In genomic region chr18:3583106-3583897, GRCh38 we compare ENCODE assay signal across 7 cellular contexts.
DNase-seq lines count a peak whose midpoint lies in the region; ATAC-seq and TF ChIP-seq lines count a peak whose summit lies in the region.
"Not testable (repeated sequence)": the region's sequence is repeated elsewhere in the genome, so short reads cannot be mapped to it uniquely, and the experiment has no call there.

No MANE protein-coding gene starts in this region.

- DNase-seq in LHCN-M2 (ENCODE audit: low read depth): peak; percentile 71
- not testable (repeated sequence) for DNase-seq in RWPE1 (ENCODE audit: low spot score); activated T-cell treated with anti-CD3 and anti-CD28 coated beads, Interleukin-2, amount 50 U/mL, for 72 hours; naive thymus-derived CD8-positive, alpha-beta T cell
- peak; percentile 48 for DNase-seq in foreskin melanocyte

- CTCF ChIA-PET in RWPE1 (lab: Yijun Ruan, JAX): not testable (repeated sequence)

- peaks cover 67% of the 10 kb centered on the region for H3K4me1 Mint-ChIP-seq in activated T-cell treated with anti-CD3 and anti-CD28 coated beads, Interleukin-2, amount 50 U/mL, for 72 hours (ENCODE audit: low read depth)
- peaks cover 25% of the 10 kb centered on the region for H3K4me1 Mint-ChIP-seq in dendritic cell treated with granulocyte-macrophage colony-stimulating factor and Interleukin-4, amounts not matched to agents 40 ng/mL and 50 ng/mL, for 4 days (ENCODE audit: low read depth)
- H3K4me1 Mint-ChIP-seq in naive thymus-derived CD8-positive, alpha-beta T cell: peaks cover 6 to 31% (median 11%) of the 10 kb centered on the region in 4 donors

- not testable (repeated sequence) for H3K4me3 Mint-ChIP-seq in activated T-cell treated with anti-CD3 and anti-CD28 coated beads, Interleukin-2, amount 50 U/mL, for 72 hours; dendritic cell treated with granulocyte-macrophage colony-stimulating factor and Interleukin-4, amounts not matched to agents 40 ng/mL and 50 ng/mL, for 4 days; naive thymus-derived CD8-positive, alpha-beta T cell

- H3K36me3 ChIP-seq in DOHH2 (ENCODE audit: control insufficient read depth, low read length): peaks cover 11% of the 10 kb centered on the region

- not testable (repeated sequence) for TF ChIP-seq CTCF in DOHH2 (IDR thresholded peaks at IDR 0.05; ENCODE audit: low read depth, low read length, poor library complexity, severe bottlenecking); RWPE1 (conservative IDR thresholded peaks at IDR 0.05; ENCODE audit: low read depth)

- H3K79me2 ChIP-seq in DOHH2 (ENCODE audit: control insufficient read depth, low read length): not testable (repeated sequence)

- H3K36me3 Mint-ChIP-seq in activated T-cell treated with anti-CD3 and anti-CD28 coated beads, Interleukin-2, amount 50 U/mL, for 72 hours (ENCODE audit: insufficient read depth in 2 of 2); dendritic cell treated with granulocyte-macrophage colony-stimulating factor and Interleukin-4, amounts not matched to agents 40 ng/mL and 50 ng/mL, for 4 days (ENCODE audit: low read depth); naive thymus-derived CD8-positive, alpha-beta T cell: not testable (repeated sequence)

- not testable (repeated sequence) for H3K9me2 ChIP-seq in DOHH2 (replicated peaks; ENCODE audit: control insufficient read depth, low read length)

- not testable (repeated sequence) for H3K9me3 ChIP-seq in DOHH2 (ENCODE audit: control insufficient read depth, insufficient read depth, low read length)

- not testable (repeated sequence) for ATAC-seq in activated T-cell treated with anti-CD3 and anti-CD28 coated beads, Interleukin-2, amount 50 U/mL, for 72 hours (replicated peaks in 1 of 2); naive thymus-derived CD8-positive, alpha-beta T cell

- POLR2A ChIA-PET in RWPE1 (lab: Yijun Ruan, JAX; ENCODE audit: low non-redundant PET): not testable (repeated sequence)
- POLR2A ChIA-PET in naive thymus-derived CD8-positive, alpha-beta T cell (lab: Charles Lee): interaction anchor here (3.1 kb wide), 1 partner anchor 12 kb away, joined by 32 read pairs; no protein-coding TSS in a partner anchor

- not testable (repeated sequence) for H3K9me3 Mint-ChIP-seq in activated T-cell treated with anti-CD3 and anti-CD28 coated beads, Interleukin-2, amount 50 U/mL, for 72 hours; dendritic cell treated with granulocyte-macrophage colony-stimulating factor and Interleukin-4, amounts not matched to agents 40 ng/mL and 50 ng/mL, for 4 days; naive thymus-derived CD8-positive, alpha-beta T cell

- not testable (repeated sequence) for H3K27me3 Mint-ChIP-seq in activated T-cell treated with anti-CD3 and anti-CD28 coated beads, Interleukin-2, amount 50 U/mL, for 72 hours (ENCODE audit: low read depth); dendritic cell treated with granulocyte-macrophage colony-stimulating factor and Interleukin-4, amounts not matched to agents 40 ng/mL and 50 ng/mL, for 4 days; naive thymus-derived CD8-positive, alpha-beta T cell

- H4K20me1 ChIP-seq in DOHH2 (ENCODE audit: control insufficient read depth, insufficient read depth, low read depth, low read length): not testable (repeated sequence)

- H3K27ac ChIP-seq in DOHH2 (ENCODE audit: low read depth, low read length): peak overlapping the region; percentile 85
- H3K27ac ChIP-seq in RWPE1: peak overlapping the region; percentile 62

- not testable (repeated sequence) for H3K27me3 ChIP-seq in DOHH2 (ENCODE audit: control insufficient read depth, low read length)

- peak overlapping the region; percentile 67 for H3K4me2 ChIP-seq in DOHH2 (ENCODE audit: low read length)

- H3F3A ChIP-seq in DOHH2 (ENCODE audit: control insufficient read depth, insufficient read depth): peaks cover 26% of the 10 kb centered on the region

- peak overlapping the region; percentile 52 for H3K4me3 ChIP-seq in DOHH2 (ENCODE audit: low read length)

- H3K27ac Mint-ChIP-seq in activated T-cell treated with anti-CD3 and anti-CD28 coated beads, Interleukin-2, amount 50 U/mL, for 72 hours: peak overlapping the region; percentile 92
- peak overlapping the region; percentile 45 for H3K27ac Mint-ChIP-seq in dendritic cell treated with granulocyte-macrophage colony-stimulating factor and Interleukin-4, amounts not matched to agents 40 ng/mL and 50 ng/mL, for 4 days
- H3K27ac Mint-ChIP-seq in naive thymus-derived CD8-positive, alpha-beta T cell: peak overlapping the region in 6 of 10 donors; percentile 17 to 67 (median 25)

- peaks cover 59% of the 10 kb centered on the region for H3K4me1 ChIP-seq in DOHH2 (ENCODE audit: control insufficient read depth, low read length)

- intact Hi-C loops in dendritic cell treated with granulocyte-macrophage colony-stimulating factor and Interleukin-4, amounts not matched to agents 40 ng/mL and 50 ng/mL, for 4 days (cut with micrococcal nuclease): not testable (repeated sequence)

Comparison
In these comparisons a context has a peak if more than half of its experiments do, and no peak if none do; other contexts are left out.
1. H3K27ac Mint-ChIP-seq: peak in every context shown above with its lines; median percentile 92 in activated T-cell treated with anti-CD3 and anti-CD28 coated beads, Interleukin-2, amount 50 U/mL, for 72 hours; 45 in dendritic cell treated with granulocyte-macrophage colony-stimulating factor and Interleukin-4, amounts not matched to agents 40 ng/mL and 50 ng/mL, for 4 days; 25 in naive thymus-derived CD8-positive, alpha-beta T cell.